ENCODE assay signal across 11 cellular contexts in the genomic region with DNA sequence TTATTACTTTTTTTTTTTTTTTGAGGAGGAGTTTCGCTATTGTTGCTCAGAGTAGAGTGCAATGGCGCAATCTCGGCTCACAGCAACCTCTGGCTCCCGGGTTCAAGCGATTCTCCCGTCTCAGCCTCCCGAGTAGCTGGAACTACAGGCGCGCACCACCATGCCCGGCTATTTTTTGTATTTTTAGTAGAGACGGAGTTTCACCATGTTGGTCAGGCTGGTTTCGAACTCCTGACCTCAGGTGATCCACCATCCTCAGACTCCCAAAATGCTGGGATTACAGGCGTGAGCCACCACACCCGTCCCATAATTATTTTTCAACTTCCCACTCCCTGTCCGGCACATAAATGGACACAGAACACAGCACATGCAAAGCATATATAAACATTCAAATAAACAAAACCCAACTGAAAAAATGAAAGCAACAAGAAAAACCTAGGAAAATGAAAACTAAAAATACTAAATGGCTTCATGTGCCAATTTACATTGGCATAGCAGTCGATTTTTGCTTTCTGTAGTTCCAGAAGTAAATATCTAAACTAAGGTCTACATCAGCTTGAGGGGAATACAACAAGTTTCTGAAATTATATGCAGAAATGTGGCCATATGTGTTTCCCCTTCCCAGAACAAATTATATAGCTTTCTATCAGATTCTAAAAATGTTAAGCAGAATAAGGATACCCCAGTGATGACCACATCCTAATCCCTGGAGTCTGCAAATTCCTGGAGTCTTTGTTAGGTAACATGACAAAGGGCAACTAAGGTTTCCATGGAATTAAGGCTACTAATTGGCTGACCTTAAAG.
A peak's percentile ranks its signal among the peaks of the same experiment; 100 is the strongest.
DNase-seq lines count a peak whose midpoint lies in the region; ATAC-seq and TF ChIP-seq lines count a peak whose summit lies in the region.
"Had no signal": no experiment of that assay in that cellular context is flagged by ENCODE, and none has a peak within 500 bp of the region (broad histone marks: within the 10 kb centered on the region; RNA-seq: fewer than 3 reads in every experiment).

No MANE protein-coding gene starts in this region.

- H3K27ac ChIP-seq in PC-9 = no peak overlapping the region

- no peak overlapping the region for H3K4me3 ChIP-seq in PC-9

- no peaks in the 10 kb centered on the region for H3K9me3 Mint-ChIP-seq in activated naive CD4-positive, alpha-beta T cell treated with anti-CD3 and anti-CD28 coated beads, Interleukin-2, amount 50 U/mL, for 24 hours
- H3K9me3 Mint-ChIP-seq in effector memory CD8-positive, alpha-beta T cell = no peaks in the 10 kb centered on the region
- no peaks in the 10 kb centered on the region for H3K9me3 Mint-ChIP-seq in type B pancreatic cell

- H3K4me2 ChIP-seq in PC-9 = peak overlapping the region; percentile 25

- H3K36me3 ChIP-seq in PC-9 (ENCODE audit: low read depth) = no peaks in the 10 kb centered on the region
- H3K36me3 ChIP-seq: upper lobe of right lung had no signal

- H3K4me3 Mint-ChIP-seq in activated naive CD4-positive, alpha-beta T cell treated with anti-CD3 and anti-CD28 coated beads, Interleukin-2, amount 50 U/mL, for 24 hours = peak overlapping the region; percentile 54
- H3K4me3 Mint-ChIP-seq in effector memory CD8-positive, alpha-beta T cell = peak overlapping the region; percentile 29 to 58
- peak overlapping the region; percentile 71 for H3K4me3 Mint-ChIP-seq in type B pancreatic cell

- H3K27me3 Mint-ChIP-seq in activated naive CD4-positive, alpha-beta T cell treated with anti-CD3 and anti-CD28 coated beads, Interleukin-2, amount 50 U/mL, for 24 hours = no peaks in the 10 kb centered on the region
- no peaks in the 10 kb centered on the region for H3K27me3 Mint-ChIP-seq in effector memory CD8-positive, alpha-beta T cell
- peaks cover 7% of the 10 kb centered on the region for H3K27me3 Mint-ChIP-seq in type B pancreatic cell

- POLR2A ChIA-PET in PC-9 (lab: Charles Lee; ENCODE audit: unreplicated experiment) = interaction anchor here (0.6 kb wide), 1 partner anchor 42 kb away, joined by 5 read pairs; no protein-coding TSS in a partner anchor

- no peaks in the 10 kb centered on the region for H3K27me3 ChIP-seq in PC-9 (ENCODE audit: insufficient read depth, low read depth)

- no peaks in the 10 kb centered on the region for H4K20me1 ChIP-seq in PC-9 (ENCODE audit: insufficient read depth)

- H3K4me1 Mint-ChIP-seq in activated naive CD4-positive, alpha-beta T cell treated with anti-CD3 and anti-CD28 coated beads, Interleukin-2, amount 50 U/mL, for 24 hours = peaks cover 43% of the 10 kb centered on the region
- H3K4me1 Mint-ChIP-seq in effector memory CD8-positive, alpha-beta T cell (ENCODE audit: low read depth in 2 of 2) = peaks cover 28 to 35% of the 10 kb centered on the region in 2 donors
- peaks cover 5% of the 10 kb centered on the region for H3K4me1 Mint-ChIP-seq in type B pancreatic cell (ENCODE audit: unreplicated experiment)

- H3K9me2 ChIP-seq in PC-9 (ENCODE audit: insufficient read depth) = no peaks in the 10 kb centered on the region

- H3K27ac Mint-ChIP-seq in activated naive CD4-positive, alpha-beta T cell treated with anti-CD3 and anti-CD28 coated beads, Interleukin-2, amount 50 U/mL, for 24 hours = no peak overlapping the region
- H3K27ac Mint-ChIP-seq in effector memory CD8-positive, alpha-beta T cell = no peak overlapping the region
- H3K27ac Mint-ChIP-seq in type B pancreatic cell = peak overlapping the region; percentile 84

- no peak for ATAC-seq in effector memory CD8-positive, alpha-beta T cell (replicated peaks)
- ATAC-seq in GM19351 (IDR thresholded peaks at IDR 0.05; ENCODE audit: unreplicated experiment) = no peak
- ATAC-seq: upper lobe of right lung had no signal

- no peak overlapping the region for H2AFZ ChIP-seq in PC-9

- peaks cover 21% of the 10 kb centered on the region for H3K4me1 ChIP-seq in PC-9 (replicated peaks; ENCODE audit: insufficient read depth)

- no peak for DNase-seq in activated naive CD4-positive, alpha-beta T cell (lab: John Stamatoyannopoulos, UW)
- DNase-seq in PC-9 (no peak), type B pancreatic cell (ENCODE audit: extremely low spot score, unreplicated experiment) (no peak), GM03348 (ENCODE audit: low spot score) (no peak), ureter (ENCODE audit: low spot score) (no peak)
- no peak for DNase-seq in effector memory CD8-positive, alpha-beta T cell
- DNase-seq: cerebellar nuclear complex, NCI-H1436 treated with DMSO at 0.1 percent for 48 hours, upper lobe of right lung had no signal

- BruUV-seq in PC-9 (replicated peaks; lab: Mats Ljungman, UMichigan) = no TSS peak

- H3K79me2 ChIP-seq in PC-9 (ENCODE audit: low read depth) = peaks cover 28% of the 10 kb centered on the region

- H3F3A ChIP-seq in PC-9 (ENCODE audit: insufficient read depth, low read depth) = peaks cover 55% of the 10 kb centered on the region

- no peaks in the 10 kb centered on the region for H3K36me3 Mint-ChIP-seq in activated naive CD4-positive, alpha-beta T cell treated with anti-CD3 and anti-CD28 coated beads, Interleukin-2, amount 50 U/mL, for 24 hours
- H3K36me3 Mint-ChIP-seq in effector memory CD8-positive, alpha-beta T cell (ENCODE audit: insufficient read depth) = peaks cover 47% of the 10 kb centered on the region
- H3K36me3 Mint-ChIP-seq in type B pancreatic cell = peaks cover 4% of the 10 kb centered on the region

- intact Hi-C loops in PC-9 (cut with micrococcal nuclease; ENCODE audit: unreplicated experiment) = loop anchor here (10.0 kb wide), 1 partner anchor 1694 kb away; a partner anchor contains a TSS

- CTCF ChIA-PET in PC-9 (lab: Charles Lee) = no interaction called here

- TF ChIP-seq CTCF in PC-9 (conservative IDR thresholded peaks at IDR 0.05) (no peak), type B pancreatic cell (conservative IDR thresholded peaks at IDR 0.05) (no peak)

- no peaks in the 10 kb centered on the region for H3K9me3 ChIP-seq in PC-9 (ENCODE audit: insufficient read depth, low read depth)
- H3K9me3 ChIP-seq: upper lobe of right lung had no signal
